In the genomic region with DNA sequence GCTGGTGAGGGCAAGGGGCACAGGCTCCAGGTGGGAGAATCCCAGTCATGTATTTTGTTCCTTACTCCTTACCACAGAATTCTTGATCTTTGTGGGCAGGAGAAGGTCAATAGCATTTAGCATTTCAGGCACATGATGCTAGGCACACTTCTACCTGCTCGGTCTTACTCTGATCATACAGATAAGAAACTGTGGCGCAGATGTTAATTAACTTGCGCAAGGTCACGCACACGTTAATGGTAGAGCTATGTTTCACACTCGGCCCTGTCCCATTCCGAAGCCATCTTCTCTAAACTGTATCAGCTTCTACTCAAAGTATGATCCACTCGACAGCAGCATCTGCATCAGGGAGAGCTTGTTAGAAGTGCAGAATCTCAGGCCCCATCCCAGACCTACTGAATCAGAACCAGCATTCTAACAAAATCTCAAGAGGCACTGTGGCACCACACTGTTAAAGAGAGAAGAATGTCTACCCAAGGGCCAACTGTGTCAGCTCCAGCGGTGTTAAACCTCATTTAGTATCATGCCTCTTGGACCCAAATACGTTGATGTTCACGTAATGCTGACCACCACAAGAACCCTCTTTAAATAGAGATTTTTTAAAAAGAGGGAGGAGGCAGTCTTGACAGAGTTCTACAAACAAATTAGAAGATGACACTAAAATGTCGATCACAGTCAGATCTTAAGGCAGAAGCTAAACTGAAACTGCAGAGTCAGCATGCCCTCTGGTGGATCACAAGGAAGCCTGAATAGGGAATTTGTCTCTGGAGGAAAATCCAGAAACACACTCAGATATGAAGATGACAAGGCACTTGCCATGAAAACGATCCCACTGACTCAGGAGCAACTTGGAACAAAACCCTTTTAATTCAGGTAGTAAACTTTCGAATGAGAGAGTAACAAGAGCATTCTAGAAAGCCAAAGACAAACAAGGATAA, we compare ENCODE assay signal across 10 cellular contexts. TPM values are rescaled to one million over a fixed set of nuclear protein-coding genes. Genes with fewer than 3 reads are reported as not detected.
A peak's percentile ranks its signal among the peaks of the same experiment; 100 is the strongest.
DNase-seq lines count a peak whose midpoint lies in the region; ATAC-seq, FAIRE-seq and TF ChIP-seq lines count a peak whose summit lies in the region.
"Had no signal": no experiment of that assay in that cellular context is flagged by ENCODE, and none has a peak within 500 bp of the region (broad histone marks: within the 10 kb centered on the region; RNA-seq: fewer than 3 reads in every experiment).

No MANE protein-coding gene starts in this region.

- DNase-seq in HEK293T (ENCODE audit: extremely low spot score): peak; percentile 39
- no peak for DNase-seq in right cardiac atrium
- peak; percentile 70 for DNase-seq in small intestine
- no peak for DNase-seq in activated gamma-delta T cell treated with Interleukin-2 at 50 U/mL for 16 hours
- no peak for DNase-seq in SIG-M5 (lab: John Stamatoyannopoulos, UW)

- no peaks in the 10 kb centered on the region for H3K4me1 ChIP-seq in right cardiac atrium (ENCODE audit: control insufficient read depth, insufficient read depth, low read length)
- H3K4me1 ChIP-seq in small intestine (ENCODE audit: control insufficient read depth in 2 of 2, insufficient read depth in 1 of 2, low read depth in 1 of 2, low read length in 1 of 2): peaks cover 0 to 1% of the 10 kb centered on the region in 2 donors

- H3K36me3 ChIP-seq in small intestine (ENCODE audit: control insufficient read depth in 2 of 2, insufficient read depth in 2 of 2, low read length in 2 of 2): no peaks in the 10 kb centered on the region
- H3K36me3 ChIP-seq: thoracic aorta had no signal

- H3K27ac ChIP-seq in right cardiac atrium (ENCODE audit: low read length) (no peak overlapping the region), small intestine (ENCODE audit: low read depth in 1 of 2, low read length in 1 of 2) (peak overlapping the region; percentile 22 to 35)
- H3K27ac ChIP-seq: thoracic aorta had no signal

- peak; percentile 71; the same call in 2 of the 3 replicates for ATAC-seq in SK-N-SH treated with all-trans-retinoic acid at 6 μM for 48 hours
- peak; percentile 40 to 50 for ATAC-seq in right cardiac atrium
- no peak for ATAC-seq in GM18873 (IDR thresholded peaks at IDR 0.05; ENCODE audit: low FRiP score, unreplicated experiment)
- no peak for ATAC-seq in GM21390 (IDR thresholded peaks at IDR 0.05; ENCODE audit: unreplicated experiment)

- intact Hi-C loops in right cardiac atrium (cut with DNase I): loop anchor here (5.0 to 10.0 kb wide), 6 partner anchors 68 to 308 kb away; no protein-coding TSS in a partner anchor

- H3K9me3 ChIP-seq in right cardiac atrium (ENCODE audit: control insufficient read depth, low read length): no peaks in the 10 kb centered on the region
- no peaks in the 10 kb centered on the region for H3K9me3 ChIP-seq in small intestine (ENCODE audit: control insufficient read depth, low read depth)
- H3K9me3 ChIP-seq: thoracic aorta had no signal

- no peaks in the 10 kb centered on the region for H3K27me3 ChIP-seq in right cardiac atrium (ENCODE audit: control insufficient read depth, insufficient read depth)
- no peaks in the 10 kb centered on the region for H3K27me3 ChIP-seq in small intestine (ENCODE audit: control insufficient read depth in 2 of 2, insufficient read depth in 2 of 2, low read length in 2 of 2)

- H3K4me3 ChIP-seq in right cardiac atrium (ENCODE audit: low read length): no peak overlapping the region
- no peak overlapping the region for H3K4me3 ChIP-seq in small intestine (ENCODE audit: low read depth in 1 of 2, low read length in 2 of 2)
- H3K4me3 ChIP-seq: thoracic aorta had no signal

- WGBS in right cardiac atrium: 75% methylated on average over 14 of the region's 14 CpGs
- WGBS in small intestine, 3 donors: 61 to 73% (median 64%) methylated on average over 14 of the region's 14 CpGs

- FAIRE-seq in small intestine (lab: Jason Lieb, UNC): no peak
- FAIRE-seq: endometrium had no signal

- POLR2A ChIA-PET in HEK293T (lab: Yijun Ruan, JAX): no interaction called here

- CTCF ChIA-PET in HEK293T (lab: Yijun Ruan, JAX): interaction anchor here (0.8 to 2.6 kb wide), 4 partner anchors 89 to 358 kb away, joined by 3 to 29 read pairs (median 4); no protein-coding TSS in a partner anchor

TF ChIP-seq in HEK293T, 16 proteins besides CTCF, POLR2A, EP300 and RAD21:
- TF ChIP-seq FOXM1 (IDR thresholded peaks at IDR 0.05; ENCODE audit: borderline replicate concordance) (no peak), SP1 (IDR thresholded peaks at IDR 0.05) (no peak), FOXK2 (IDR thresholded peaks at IDR 0.05) (no peak), ARNT (IDR thresholded peaks at IDR 0.05) (no peak), BHLHE40 (IDR thresholded peaks at IDR 0.05; ENCODE audit: borderline replicate concordance) (no peak), LEF1 (IDR thresholded peaks at IDR 0.05; ENCODE audit: borderline replicate concordance) (no peak), ZNF384 (IDR thresholded peaks at IDR 0.05) (no peak), CTBP1 (IDR thresholded peaks at IDR 0.05; ENCODE audit: borderline replicate concordance) (no peak), L3MBTL2 (conservative IDR thresholded peaks at IDR 0.05) (no peak), ELF4 (IDR thresholded peaks at IDR 0.05) (no peak), HDGF (IDR thresholded peaks at IDR 0.05; ENCODE audit: borderline replicate concordance) (no peak), SUZ12 (IDR thresholded peaks at IDR 0.05) (no peak), NFRKB (IDR thresholded peaks at IDR 0.05) (no peak), FOXA1 (IDR thresholded peaks at IDR 0.05) (no peak)
- TF ChIP-seq, protein P1, sequence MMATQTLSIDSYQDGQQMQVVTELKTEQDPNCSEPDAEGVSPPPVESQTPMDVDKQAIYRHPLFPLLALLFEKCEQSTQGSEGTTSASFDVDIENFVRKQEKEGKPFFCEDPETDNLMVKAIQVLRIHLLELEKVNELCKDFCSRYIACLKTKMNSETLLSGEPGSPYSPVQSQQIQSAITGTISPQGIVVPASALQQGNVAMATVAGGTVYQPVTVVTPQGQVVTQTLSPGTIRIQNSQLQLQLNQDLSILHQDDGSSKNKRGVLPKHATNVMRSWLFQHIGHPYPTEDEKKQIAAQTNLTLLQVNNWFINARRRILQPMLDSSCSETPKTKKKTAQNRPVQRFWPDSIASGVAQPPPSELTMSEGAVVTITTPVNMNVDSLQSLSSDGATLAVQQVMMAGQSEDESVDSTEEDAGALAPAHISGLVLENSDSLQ (IDR thresholded peaks at IDR 0.05): no peak

TF ChIP-seq in SK-N-SH treated with all-trans-retinoic acid at 6 μM for 48 hours, 23 proteins besides CTCF, POLR2A, EP300 and RAD21 (continues in another document):
- TF ChIP-seq BACH2 (CRISPR knock-in tag; IDR thresholded peaks at IDR 0.05; ENCODE audit: borderline replicate concordance) (no peak), ARNTL (CRISPR knock-in tag; IDR thresholded peaks at IDR 0.05; ENCODE audit: borderline replicate concordance, low read depth) (no peak), ZC3H10 (CRISPR knock-in tag; IDR thresholded peaks at IDR 0.05) (no peak), CSDC2 (CRISPR knock-in tag; IDR thresholded peaks at IDR 0.05) (no peak), ZNF70 (CRISPR knock-in tag; IDR thresholded peaks at IDR 0.05) (no peak), PPARA (CRISPR knock-in tag; IDR thresholded peaks at IDR 0.05; ENCODE audit: borderline replicate concordance) (no peak), ZFP3 (CRISPR knock-in tag; IDR thresholded peaks at IDR 0.05) (no peak), TCF4 (CRISPR knock-in tag; IDR thresholded peaks at IDR 0.05; ENCODE audit: borderline replicate concordance) (no peak)
- TF ChIP-seq, protein P2, sequence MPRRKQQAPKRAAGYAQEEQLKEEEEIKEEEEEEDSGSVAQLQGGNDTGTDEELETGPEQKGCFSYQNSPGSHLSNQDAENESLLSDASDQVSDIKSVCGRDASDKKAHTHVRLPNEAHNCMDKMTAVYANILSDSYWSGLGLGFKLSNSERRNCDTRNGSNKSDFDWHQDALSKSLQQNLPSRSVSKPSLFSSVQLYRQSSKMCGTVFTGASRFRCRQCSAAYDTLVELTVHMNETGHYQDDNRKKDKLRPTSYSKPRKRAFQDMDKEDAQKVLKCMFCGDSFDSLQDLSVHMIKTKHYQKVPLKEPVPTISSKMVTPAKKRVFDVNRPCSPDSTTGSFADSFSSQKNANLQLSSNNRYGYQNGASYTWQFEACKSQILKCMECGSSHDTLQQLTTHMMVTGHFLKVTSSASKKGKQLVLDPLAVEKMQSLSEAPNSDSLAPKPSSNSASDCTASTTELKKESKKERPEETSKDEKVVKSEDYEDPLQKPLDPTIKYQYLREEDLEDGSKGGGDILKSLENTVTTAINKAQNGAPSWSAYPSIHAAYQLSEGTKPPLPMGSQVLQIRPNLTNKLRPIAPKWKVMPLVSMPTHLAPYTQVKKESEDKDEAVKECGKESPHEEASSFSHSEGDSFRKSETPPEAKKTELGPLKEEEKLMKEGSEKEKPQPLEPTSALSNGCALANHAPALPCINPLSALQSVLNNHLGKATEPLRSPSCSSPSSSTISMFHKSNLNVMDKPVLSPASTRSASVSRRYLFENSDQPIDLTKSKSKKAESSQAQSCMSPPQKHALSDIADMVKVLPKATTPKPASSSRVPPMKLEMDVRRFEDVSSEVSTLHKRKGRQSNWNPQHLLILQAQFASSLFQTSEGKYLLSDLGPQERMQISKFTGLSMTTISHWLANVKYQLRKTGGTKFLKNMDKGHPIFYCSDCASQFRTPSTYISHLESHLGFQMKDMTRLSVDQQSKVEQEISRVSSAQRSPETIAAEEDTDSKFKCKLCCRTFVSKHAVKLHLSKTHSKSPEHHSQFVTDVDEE (CRISPR knock-in tag; IDR thresholded peaks at IDR 0.05): no peak
- TF ChIP-seq, protein P3, sequence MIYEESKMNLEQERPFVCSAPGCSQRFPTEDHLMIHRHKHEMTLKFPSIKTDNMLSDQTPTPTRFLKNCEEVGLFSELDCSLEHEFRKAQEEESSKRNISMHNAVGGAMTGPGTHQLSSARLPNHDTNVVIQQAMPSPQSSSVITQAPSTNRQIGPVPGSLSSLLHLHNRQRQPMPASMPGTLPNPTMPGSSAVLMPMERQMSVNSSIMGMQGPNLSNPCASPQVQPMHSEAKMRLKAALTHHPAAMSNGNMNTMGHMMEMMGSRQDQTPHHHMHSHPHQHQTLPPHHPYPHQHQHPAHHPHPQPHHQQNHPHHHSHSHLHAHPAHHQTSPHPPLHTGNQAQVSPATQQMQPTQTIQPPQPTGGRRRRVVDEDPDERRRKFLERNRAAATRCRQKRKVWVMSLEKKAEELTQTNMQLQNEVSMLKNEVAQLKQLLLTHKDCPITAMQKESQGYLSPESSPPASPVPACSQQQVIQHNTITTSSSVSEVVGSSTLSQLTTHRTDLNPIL (CRISPR knock-in tag; IDR thresholded peaks at IDR 0.05; ENCODE audit: low read depth): no peak

RNA-seq across cellular contexts. Expression of a gene that starts 7.3 kb away (rescaled TPM):
- 10 to 100 TPM; 18.8 to 31.7 (median 30.7) TPM for total RNA-seq in right cardiac atrium
- 26.5 TPM for polyA plus RNA-seq in right cardiac atrium
- 10 to 100 TPM; 12.7 to 53.7 (median 23.2) TPM for polyA plus RNA-seq in small intestine

Comparison
In these comparisons a context has a peak if more than half of its experiments do, and no peak if none do; other contexts are left out.
1. DNase-seq: peak in HEK293T (single experiment) and small intestine (single experiment); none in right cardiac atrium (0 of 3), activated gamma-delta T cell treated with Interleukin-2 at 50 U/mL for 16 hours (single experiment) and SIG-M5 (single experiment).
2. ATAC-seq: peak in SK-N-SH treated with all-trans-retinoic acid at 6 μM for 48 hours (single experiment) and right cardiac atrium (2 of 2); none in GM18873 (single experiment) and GM21390 (single experiment).